8 cellular contexts compared by ENCODE assay signal in genomic region chrX:46447384-46447783, GRCh38.
DNase-seq lines count a peak whose midpoint lies in the region; ATAC-seq and TF ChIP-seq lines count a peak whose summit lies in the region.

No MANE protein-coding gene starts in this region.

- peak overlapping the region; percentile 86 for H3K4me3 Mint-ChIP-seq in activated naive CD4-positive, alpha-beta T cell treated with anti-CD3 and anti-CD28 coated beads, Interleukin-2, amount 10 ng/mL, durations not matched to agents 7 days and 5 days

- no peak overlapping the region for H2AFZ ChIP-seq in PC-9

- DNase-seq in activated naive CD4-positive, alpha-beta T cell treated with anti-CD3 and anti-CD28 coated beads, Interleukin-2, amount 10 ng/mL, durations not matched to agents 7 days and 5 days = no peak
- DNase-seq in activated naive CD4-positive, alpha-beta T cell (lab: John Stamatoyannopoulos, UW) = no peak
- DNase-seq in PC-9 (no peak), epithelial cell of proximal tubule (ENCODE audit: low read depth) (no peak), ovary (no peak), NCI-H128 (lab: John Stamatoyannopoulos, UW; ENCODE audit: unreplicated experiment) (no peak), ureter (ENCODE audit: low spot score) (no peak)

- no peaks in the 10 kb centered on the region for H3K36me3 ChIP-seq in PC-9 (ENCODE audit: low read depth)
- no peaks in the 10 kb centered on the region for H3K36me3 ChIP-seq in ovary

- no peaks in the 10 kb centered on the region for H3K27me3 ChIP-seq in PC-9 (ENCODE audit: insufficient read depth, low read depth)
- H3K27me3 ChIP-seq in ovary = no peaks in the 10 kb centered on the region

- H3K27ac ChIP-seq in PC-9 (peak overlapping the region; percentile 50), ovary (peak overlapping the region in 1 of 2 donors; percentile 69)

- BruUV-seq in PC-9 (replicated peaks; lab: Mats Ljungman, UMichigan) = no TSS peak

- H3K4me1 Mint-ChIP-seq in activated naive CD4-positive, alpha-beta T cell treated with anti-CD3 and anti-CD28 coated beads, Interleukin-2, amount 10 ng/mL, durations not matched to agents 7 days and 5 days = peaks cover 34% of the 10 kb centered on the region

- intact Hi-C loops in PC-9 (cut with micrococcal nuclease; ENCODE audit: unreplicated experiment) (no loop called here), ovary (cut with DNase I) (no loop called here)

- H3K9me3 ChIP-seq in PC-9 (ENCODE audit: insufficient read depth, low read depth) (no peaks in the 10 kb centered on the region), ovary (peaks cover 0 to 4% of the 10 kb centered on the region in 2 donors)

- H3K27ac Mint-ChIP-seq in activated naive CD4-positive, alpha-beta T cell treated with anti-CD3 and anti-CD28 coated beads, Interleukin-2, amount 10 ng/mL, durations not matched to agents 7 days and 5 days = peak overlapping the region; percentile 89

- no peaks in the 10 kb centered on the region for H3K9me3 Mint-ChIP-seq in activated naive CD4-positive, alpha-beta T cell treated with anti-CD3 and anti-CD28 coated beads, Interleukin-2, amount 10 ng/mL, durations not matched to agents 7 days and 5 days

- no peaks in the 10 kb centered on the region for H4K20me1 ChIP-seq in PC-9 (ENCODE audit: insufficient read depth)

- 20 to 35% (median 27%) methylated on average over 16 of the region's 16 CpGs for WGBS in ovary, 3 donors

- TF ChIP-seq CTCF in PC-9 (conservative IDR thresholded peaks at IDR 0.05) = no peak
- TF ChIP-seq CTCF in epithelial cell of proximal tubule (conservative IDR thresholded peaks at IDR 0.05; ENCODE audit: low read depth, low read length) = no peak
- TF ChIP-seq CTCF in ovary (IDR thresholded peaks at IDR 0.05) = no peak

- no peaks in the 10 kb centered on the region for H3K79me2 ChIP-seq in PC-9 (ENCODE audit: low read depth)

- no peaks in the 10 kb centered on the region for H3K27me3 Mint-ChIP-seq in activated naive CD4-positive, alpha-beta T cell treated with anti-CD3 and anti-CD28 coated beads, Interleukin-2, amount 10 ng/mL, durations not matched to agents 7 days and 5 days

- no peaks in the 10 kb centered on the region for H3F3A ChIP-seq in PC-9 (ENCODE audit: insufficient read depth, low read depth)

- H3K4me3 ChIP-seq in PC-9 = peak overlapping the region; percentile 62; the same call in 1 of the 2 replicates
- H3K4me3 ChIP-seq in epithelial cell of proximal tubule (ENCODE audit: low read depth, low read length) = peak overlapping the region; percentile 80
- peak overlapping the region; percentile 57 for H3K4me3 ChIP-seq in ovary

- no peak for TF ChIP-seq POLR2A in ovary (IDR thresholded peaks at IDR 0.05)

- H3K4me2 ChIP-seq in PC-9 = peak overlapping the region; percentile 68

- no peak for ATAC-seq in activated CD4-positive, CD25-positive, alpha-beta regulatory T cell treated with anti-CD3 and anti-CD28 coated beads, Interleukin-2, amount 50 U/mL, for 24 hours

- H3K9me2 ChIP-seq in PC-9 (ENCODE audit: insufficient read depth) = no peaks in the 10 kb centered on the region

- POLR2A ChIA-PET in PC-9 (lab: Charles Lee; ENCODE audit: unreplicated experiment) = interaction anchor here (0.6 kb wide), 1 partner anchor 274 kb away, joined by 3 read pairs; no protein-coding TSS in a partner anchor

- H3K4me1 ChIP-seq in PC-9 (replicated peaks; ENCODE audit: insufficient read depth) (no peaks in the 10 kb centered on the region), ovary (ENCODE audit: insufficient read depth) (no peaks in the 10 kb centered on the region)

- TF ChIP-seq EP300 in ovary (IDR thresholded peaks at IDR 0.05) = no peak

- CTCF ChIA-PET in activated naive CD4-positive, alpha-beta T cell treated with anti-CD3 and anti-CD28 coated beads, Interleukin-2, amount 10 ng/mL, durations not matched to agents 7 days and 5 days (lab: Charles Lee) = no interaction called here
- CTCF ChIA-PET in PC-9 (lab: Charles Lee) = no interaction called here

- peaks cover 27% of the 10 kb centered on the region for H3K36me3 Mint-ChIP-seq in activated naive CD4-positive, alpha-beta T cell treated with anti-CD3 and anti-CD28 coated beads, Interleukin-2, amount 10 ng/mL, durations not matched to agents 7 days and 5 days
